ENCODE assay signal across 23 cellular contexts in genomic region chr9:87813119-87813463, GRCh38.
DNase-seq lines count a peak whose midpoint lies in the region; ATAC-seq and TF ChIP-seq lines count a peak whose summit lies in the region.
"Had no signal": no experiment of that assay in that cellular context is flagged by ENCODE, and none has a peak within 500 bp of the region (broad histone marks: within the 10 kb centered on the region; RNA-seq: fewer than 3 reads in every experiment).

No MANE protein-coding gene starts in this region.

- no peaks in the 10 kb centered on the region for H3K9me3 Mint-ChIP-seq in activated CD4-positive, alpha-beta T cell treated with anti-CD3 and anti-CD28 coated beads for 36 hours (ENCODE audit: low read depth)
- peaks cover 3% of the 10 kb centered on the region for H3K9me3 Mint-ChIP-seq in chondrocyte (ENCODE audit: low read depth)
- H3K9me3 Mint-ChIP-seq: activated B cell treated with CpG ODN at 0.5 μM for 24 hours; activated CD4-positive, alpha-beta memory T cell treated with anti-CD3 and anti-CD28 coated beads, Interleukin-2, amount 10 ng/mL, durations not matched to agents 7 days and 5 days had no signal

- TF ChIP-seq CTCF in PC-3 (conservative IDR thresholded peaks at IDR 0.05; ENCODE audit: low read depth, low read length): no peak; the same call in 1 of the 2 replicates
- TF ChIP-seq CTCF in chondrocyte (IDR thresholded peaks at IDR 0.05): peak; percentile 30
- no peak for TF ChIP-seq CTCF in osteoblast (IDR thresholded peaks at IDR 0.05; ENCODE audit: extremely low read depth, low read depth, low read length)

- no peak overlapping the region for H3K4me3 Mint-ChIP-seq in activated CD4-positive, alpha-beta T cell treated with anti-CD3 and anti-CD28 coated beads for 36 hours
- no peak overlapping the region for H3K4me3 Mint-ChIP-seq in chondrocyte (ENCODE audit: unreplicated experiment)
- H3K4me3 Mint-ChIP-seq: activated B cell treated with CpG ODN at 0.5 μM for 24 hours; activated CD4-positive, alpha-beta memory T cell treated with anti-CD3 and anti-CD28 coated beads, Interleukin-2, amount 10 ng/mL, durations not matched to agents 7 days and 5 days had no signal

- no TSS peak for BruUV-seq in PC-3 (replicated peaks; lab: Mats Ljungman, UMichigan)

- H4K20me1 ChIP-seq in PC-3 (ENCODE audit: low read length) (no peaks in the 10 kb centered on the region), osteoblast (ENCODE audit: insufficient read depth, low read length) (no peaks in the 10 kb centered on the region)

- H3K4me3 ChIP-seq in PC-3 (ENCODE audit: low read length) (no peak overlapping the region), osteoblast (ENCODE audit: insufficient read depth, low read length) (peak overlapping the region; percentile 27)
- H3K4me3 ChIP-seq: coronary artery, heart right ventricle, sigmoid colon, vagina had no signal

- peak overlapping the region; percentile 27 for H3K4me2 ChIP-seq in PC-3 (ENCODE audit: low read length)
- H3K4me2 ChIP-seq in osteoblast (ENCODE audit: insufficient read depth, low read length): peak overlapping the region; percentile 57

- no peaks in the 10 kb centered on the region for H3K36me3 Mint-ChIP-seq in activated CD4-positive, alpha-beta T cell treated with anti-CD3 and anti-CD28 coated beads for 36 hours (ENCODE audit: low read depth)
- H3K36me3 Mint-ChIP-seq in chondrocyte (ENCODE audit: low read depth): no peaks in the 10 kb centered on the region

- H2AFZ ChIP-seq in PC-3 (ENCODE audit: low read length) (0 out of 2 replicates have a peak overlapping the region, but pooled peaks have one; percentile 32), osteoblast (ENCODE audit: low read length) (peak overlapping the region; percentile 47)

- H3K9me3 ChIP-seq in PC-3 (ENCODE audit: low read length): no peaks in the 10 kb centered on the region
- H3K9me3 ChIP-seq in osteoblast (ENCODE audit: low read depth, low read length): peaks cover 2% of the 10 kb centered on the region
- H3K9me3 ChIP-seq: sigmoid colon, vagina had no signal

- no peak overlapping the region for H3K9ac ChIP-seq in PC-3 (ENCODE audit: low read length)

- CTCF ChIA-PET in activated CD4-positive, alpha-beta T cell treated with anti-CD3 and anti-CD28 coated beads for 36 hours (lab: Charles Lee): interaction anchor here (0.7 to 1.6 kb wide), 5 partner anchors 63 to 347 kb away, joined by 3 to 4 read pairs (median 4); no protein-coding TSS in a partner anchor
- CTCF ChIA-PET in PC-3 (lab: Charles Lee): no interaction called here

- peaks cover 24% of the 10 kb centered on the region for H3K4me1 Mint-ChIP-seq in activated CD4-positive, alpha-beta T cell treated with anti-CD3 and anti-CD28 coated beads for 36 hours
- H3K4me1 Mint-ChIP-seq in chondrocyte (ENCODE audit: low read depth): peaks cover 18% of the 10 kb centered on the region
- H3K4me1 Mint-ChIP-seq: activated B cell treated with CpG ODN at 0.5 μM for 24 hours had no signal

- no peak for DNase-seq in activated CD4-positive, alpha-beta T cell treated with anti-CD3 and anti-CD28 coated beads for 36 hours
- DNase-seq in activated CD4-positive, alpha-beta T cell treated with anti-CD3 and anti-CD28 coated beads for 4 hours: no peak
- DNase-seq in PC-3 (no peak), chondrocyte (ENCODE audit: low spot score) (no peak), osteoblast (ENCODE audit: insufficient read length, low spot score, missing footprints) (no peak), SK-N-DZ (ENCODE audit: low spot score) (no peak), NCI-H226 (no peak)
- DNase-seq: activated B cell treated with CpG ODN at 0.5 μM for 24 hours; activated CD4-positive, alpha-beta memory T cell treated with anti-CD3 and anti-CD28 coated beads, Interleukin-2, amount 10 ng/mL, durations not matched to agents 7 days and 5 days; effector memory CD4-positive, alpha-beta T cell; GOT3; heart right ventricle; NCI-H1048; NCI-H187; NCI-H2171; NCI-H510A treated with DMSO at 0.1 percent for 48 hours; SIG-M5; sigmoid colon; T1000 had no signal

- no peaks in the 10 kb centered on the region for H3K9me2 ChIP-seq in PC-3 (replicated peaks; ENCODE audit: low read length)

- no peaks in the 10 kb centered on the region for H3K27me3 ChIP-seq in PC-3 (ENCODE audit: low read length)
- H3K27me3 ChIP-seq in osteoblast (ENCODE audit: insufficient read depth, low read length): no peaks in the 10 kb centered on the region
- H3K27me3 ChIP-seq: sigmoid colon, vagina had no signal

- H3K4me1 ChIP-seq in PC-3 (ENCODE audit: insufficient read depth, low read length) (peaks cover 5% of the 10 kb centered on the region; the same call in 1 of the 2 replicates), osteoblast (ENCODE audit: insufficient read depth, low read length) (peaks cover 14% of the 10 kb centered on the region)
- H3K4me1 ChIP-seq: vagina had no signal

- peaks cover 12% of the 10 kb centered on the region for H3K27me3 Mint-ChIP-seq in activated CD4-positive, alpha-beta T cell treated with anti-CD3 and anti-CD28 coated beads for 36 hours
- H3K27me3 Mint-ChIP-seq in chondrocyte (ENCODE audit: low read depth): peaks cover 9% of the 10 kb centered on the region

- H3K36me3 ChIP-seq in PC-3 (ENCODE audit: low read depth, low read length): no peaks in the 10 kb centered on the region
- no peaks in the 10 kb centered on the region for H3K36me3 ChIP-seq in osteoblast (ENCODE audit: insufficient read depth, low read length)
- H3K36me3 ChIP-seq: heart right ventricle, sigmoid colon, vagina had no signal

- no peaks in the 10 kb centered on the region for H3K79me2 ChIP-seq in PC-3 (ENCODE audit: low read length)
- H3K79me2 ChIP-seq in osteoblast (ENCODE audit: insufficient read depth, low read length): no peaks in the 10 kb centered on the region

- intact Hi-C loops in activated CD4-positive, alpha-beta T cell treated with anti-CD3 and anti-CD28 coated beads for 36 hours (cut with DNase I, micrococcal nuclease): loop anchor here (1.0 to 10.0 kb wide), 9 partner anchors 62 to 500 kb away; partner anchors contain the start of genes CTSL (in 1 of the 2) and DAPK1 (in 1 of the 2)
- intact Hi-C loops in PC-3 (cut with micrococcal nuclease): loop anchor here (1.0 kb wide), 1 partner anchor 129 kb away; no protein-coding TSS in a partner anchor

- H3K27ac ChIP-seq in PC-3 (ENCODE audit: low read length) (no peak overlapping the region), osteoblast (ENCODE audit: low read depth, low read length) (peak overlapping the region; percentile 51)
- H3K27ac ChIP-seq: coronary artery, heart right ventricle, sigmoid colon, vagina had no signal

- POLR2A ChIA-PET in activated CD4-positive, alpha-beta T cell treated with anti-CD3 and anti-CD28 coated beads for 36 hours (lab: Charles Lee): interaction anchor here (0.6 to 1.4 kb wide), 3 partner anchors 104 to 943 kb away, joined by 3 to 5 read pairs (median 4); no protein-coding TSS in a partner anchor
- POLR2A ChIA-PET in PC-3 (lab: Charles Lee; ENCODE audit: unreplicated experiment): interaction anchor here (0.6 kb wide), 1 partner anchor 445 kb away, joined by 5 read pairs; no protein-coding TSS in a partner anchor

- no peaks in the 10 kb centered on the region for H3F3A ChIP-seq in PC-3 (ENCODE audit: low read length, unreplicated experiment)

- H3K27ac Mint-ChIP-seq in activated CD4-positive, alpha-beta T cell treated with anti-CD3 and anti-CD28 coated beads for 36 hours: peak overlapping the region; percentile 20
- H3K27ac Mint-ChIP-seq in chondrocyte (ENCODE audit: unreplicated experiment): no peak overlapping the region
- H3K27ac Mint-ChIP-seq: activated B cell treated with CpG ODN at 0.5 μM for 24 hours; activated CD4-positive, alpha-beta memory T cell treated with anti-CD3 and anti-CD28 coated beads, Interleukin-2, amount 10 ng/mL, durations not matched to agents 7 days and 5 days; progenitor cell of endocrine pancreas had no signal

- ATAC-seq in activated CD4-positive, alpha-beta T cell treated with anti-CD3 and anti-CD28 coated beads for 36 hours: no peak
- ATAC-seq in PC-3 (no peak), HG02970 (IDR thresholded peaks at IDR 0.05; ENCODE audit: low FRiP score, unreplicated experiment) (no peak)
